Comparison of ENCODE assay signal across 22 cellular contexts in the genomic region with DNA sequence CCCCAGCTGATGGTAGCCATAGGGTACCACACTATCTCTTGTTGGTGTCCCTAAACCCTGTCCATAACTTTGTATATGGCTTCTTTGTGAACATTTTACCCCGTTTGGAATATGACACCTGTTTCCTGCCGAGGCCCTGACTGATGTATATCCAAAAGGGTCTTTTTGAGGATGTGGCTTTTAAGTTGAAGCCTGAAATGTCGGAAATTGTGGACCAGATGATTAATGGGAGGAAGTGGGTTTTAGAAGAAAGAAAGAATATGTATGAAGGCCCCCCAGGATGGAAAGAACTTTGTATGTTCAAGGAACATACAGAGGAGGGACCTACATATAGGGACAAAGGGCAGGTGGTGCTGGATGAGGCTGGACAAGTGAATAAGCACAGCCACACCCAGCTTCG. TPM values are rescaled to one million over a fixed set of nuclear protein-coding genes. Genes with fewer than 3 reads are reported as not detected.
"Had no signal": no experiment of that assay in that cellular context is flagged by ENCODE, and none has a peak within 500 bp of the region (broad histone marks: within the 10 kb centered on the region; RNA-seq: fewer than 3 reads in every experiment).

No MANE protein-coding gene starts in this region.

- H3K4me1 ChIP-seq: lower lobe of right lung, neural progenitor cell, uterus had no signal

- H3K27ac Mint-ChIP-seq: activated naive CD8-positive, alpha-beta T cell treated with anti-CD3 and anti-CD28 coated beads for 36 hours; neural progenitor cell; T-helper 2 cell treated with Interferon-gamma antibody and Interleukin-4, amounts not matched to agents 5 μg/mL and 100 μg/mL, for 36 hours had no signal

- H2AFZ ChIP-seq: neural progenitor cell had no signal

- DNase-seq: activated CD4-positive, CD25-positive, alpha-beta regulatory T cell treated with anti-CD3 and anti-CD28 coated beads, Interleukin-2, amount 50 U/mL, for 72 hours; activated naive CD4-positive, alpha-beta T cell treated with Interleukin-2 at 50 U/mL for 16 hours; activated naive CD8-positive, alpha-beta T cell treated with anti-CD3 and anti-CD28 coated beads for 36 hours; activated T-cell treated with anti-CD3 and anti-CD28 coated beads, Interleukin-2, amount 50 U/mL, for 48 hours; cerebellar nuclear complex; cortex of kidney; erythroblast; foreskin fibroblast; kidney; lower lobe of right lung; naive thymus-derived CD4-positive, alpha-beta T cell; posterior cingulate gyrus; right lobe of liver; stimulated activated CD4-positive, alpha-beta T cell treated with anti-CD3 and anti-CD28 coated beads, Interleukin-1b, Interleukin-23, amount 100 ng/mL, for 48 hours; trophoblast cell; uterus; WERI-Rb-1 had no signal

- H3K27me3 Mint-ChIP-seq: activated naive CD8-positive, alpha-beta T cell treated with anti-CD3 and anti-CD28 coated beads for 36 hours had no signal

- ATAC-seq: lower lobe of right lung; naive thymus-derived CD4-positive, alpha-beta T cell; right lobe of liver had no signal

- H3K27ac ChIP-seq: lower lobe of right lung, neural progenitor cell, right lobe of liver, skin epidermis, uterus, WERI-Rb-1 had no signal

- H3K4me3 Mint-ChIP-seq: activated naive CD8-positive, alpha-beta T cell treated with anti-CD3 and anti-CD28 coated beads for 36 hours; naive thymus-derived CD4-positive, alpha-beta T cell; neural progenitor cell; T-helper 2 cell treated with Interferon-gamma antibody and Interleukin-4, amounts not matched to agents 5 μg/mL and 100 μg/mL, for 36 hours had no signal

- H3K4me1 Mint-ChIP-seq: neural progenitor cell had no signal

- H3K4me3 ChIP-seq: lower lobe of right lung, neural progenitor cell, right lobe of liver, skin epidermis, uterus had no signal

- H3K9me3 Mint-ChIP-seq: neural progenitor cell; T-helper 2 cell treated with Interferon-gamma antibody and Interleukin-4, amounts not matched to agents 5 μg/mL and 100 μg/mL, for 36 hours had no signal

- H3K9me3 ChIP-seq: lower lobe of right lung, right lobe of liver, uterus had no signal

- H3K9ac ChIP-seq: neural progenitor cell had no signal

- H3K36me3 ChIP-seq: lower lobe of right lung, neural progenitor cell, right lobe of liver, uterus, WERI-Rb-1 had no signal

- H3K36me3 Mint-ChIP-seq: activated naive CD8-positive, alpha-beta T cell treated with anti-CD3 and anti-CD28 coated beads for 36 hours; neural progenitor cell had no signal

- H3K4me2 ChIP-seq: neural progenitor cell had no signal

- H3K27me3 ChIP-seq: right lobe of liver, uterus had no signal

RNA-seq across cellular contexts. Expression of gene TNFSF8, which starts 16.7 kb away (rescaled TPM):
- total RNA-seq: fibroblast of lung, glomerular endothelial cell had no signal
- polyA plus RNA-seq: fibroblast of lung had no signal
